Comparison of ENCODE assay signal across 25 cellular contexts in genomic region chr11:1392111-1392510, GRCh38. TPM values are rescaled to one million over a fixed set of nuclear protein-coding genes. Genes with fewer than 3 reads are reported as not detected.
DNase-seq lines count a peak whose midpoint lies in the region; ATAC-seq and TF ChIP-seq lines count a peak whose summit lies in the region.
"Had no signal": no experiment of that assay in that cellular context is flagged by ENCODE, and none has a peak within 500 bp of the region (broad histone marks: within the 10 kb centered on the region; RNA-seq: fewer than 3 reads in every experiment).

No MANE protein-coding gene starts in this region.

- H3K4me1 Mint-ChIP-seq in activated naive CD8-positive, alpha-beta T cell (ENCODE audit: low read depth), result peaks cover 3% of the 10 kb centered on the region
- no peaks in the 10 kb centered on the region for H3K4me1 Mint-ChIP-seq in activated naive CD8-positive, alpha-beta T cell treated with anti-CD3 and anti-CD28 coated beads for 36 hours
- H3K4me1 Mint-ChIP-seq in naive thymus-derived CD4-positive, alpha-beta T cell, result peaks cover 0 to 13% (median 6%) of the 10 kb centered on the region in 7 donors
- H3K4me1 Mint-ChIP-seq in Calu3 (ENCODE audit: low read depth, unreplicated experiment), result no peaks in the 10 kb centered on the region
- H3K4me1 Mint-ChIP-seq in natural killer cell, result peaks cover 0 to 14% of the 10 kb centered on the region in 2 donors
- H3K4me1 Mint-ChIP-seq: activated naive CD8-positive, alpha-beta T cell treated with anti-CD3 and anti-CD28 coated beads, Interleukin-2, amount 50 U/mL, for 24 hours; endodermal cell had no signal

- intact Hi-C loops in naive thymus-derived CD4-positive, alpha-beta T cell (cut with micrococcal nuclease), result no loop called here
- intact Hi-C loops in Calu3 (cut with micrococcal nuclease; ENCODE audit: unreplicated experiment) (no loop called here), natural killer cell (cut with micrococcal nuclease) (no loop called here)

- no peaks in the 10 kb centered on the region for H3K36me3 ChIP-seq in naive thymus-derived CD4-positive, alpha-beta T cell (ENCODE audit: control insufficient read depth in 2 of 3, insufficient read depth in 3 of 3, low read length in 3 of 3)
- H3K36me3 ChIP-seq: BE2C, esophagus muscularis mucosa, upper lobe of right lung had no signal

- H3K4me3 Mint-ChIP-seq in activated naive CD8-positive, alpha-beta T cell, result peak overlapping the region; percentile 56
- H3K4me3 Mint-ChIP-seq in activated naive CD8-positive, alpha-beta T cell treated with anti-CD3 and anti-CD28 coated beads for 36 hours, result no peak overlapping the region
- peak overlapping the region in 6 of 10 donors; percentile 7 to 61 (median 45) for H3K4me3 Mint-ChIP-seq in naive thymus-derived CD4-positive, alpha-beta T cell
- H3K4me3 Mint-ChIP-seq in Calu3 (ENCODE audit: low read depth, unreplicated experiment) (no peak overlapping the region), natural killer cell (no peak overlapping the region)
- H3K4me3 Mint-ChIP-seq: activated naive CD8-positive, alpha-beta T cell treated with anti-CD3 and anti-CD28 coated beads, Interleukin-2, amount 50 U/mL, for 24 hours had no signal

- H3K36me3 Mint-ChIP-seq in activated naive CD8-positive, alpha-beta T cell, result no peaks in the 10 kb centered on the region
- H3K36me3 Mint-ChIP-seq in activated naive CD8-positive, alpha-beta T cell treated with anti-CD3 and anti-CD28 coated beads for 36 hours, result no peaks in the 10 kb centered on the region
- no peaks in the 10 kb centered on the region for H3K36me3 Mint-ChIP-seq in naive thymus-derived CD4-positive, alpha-beta T cell
- peaks cover 6% of the 10 kb centered on the region for H3K36me3 Mint-ChIP-seq in Calu3 (ENCODE audit: insufficient read depth, unreplicated experiment)
- no peaks in the 10 kb centered on the region for H3K36me3 Mint-ChIP-seq in natural killer cell
- H3K36me3 Mint-ChIP-seq: natural killer cell treated with Interleukin-12 subunit alpha and Interleukin-12 subunit beta and Interleukin-15 and Interleukin-18, amount 100 ng/mL, for 72 hours had no signal

- DNase-seq in activated naive CD8-positive, alpha-beta T cell treated with anti-CD3 and anti-CD28 coated beads for 36 hours, result no peak
- no peak for DNase-seq in naive thymus-derived CD4-positive, alpha-beta T cell
- no peak for DNase-seq in GF-D8 (lab: John Stamatoyannopoulos, UW)
- no peak for DNase-seq in Calu3
- no peak for DNase-seq in natural killer cell
- DNase-seq in activated CD8-positive, alpha-beta memory T cell treated with anti-CD3 and anti-CD28 coated beads for 24 hours, result no peak
- DNase-seq: activated CD4-positive, alpha-beta T cell treated with anti-CD3 and anti-CD28 coated beads, Interleukin-2, amount 50 U/mL, for 4 hours; activated CD4-positive, CD25-positive, alpha-beta regulatory T cell; activated CD8-positive, alpha-beta memory T cell treated with anti-CD3 and anti-CD28 coated beads, Interleukin-2, amount 50 U/mL, for 4 hours; activated naive CD8-positive, alpha-beta T cell treated with anti-CD3 and anti-CD28 coated beads, Interleukin-2, amount 50 U/mL, for 24 hours; BE2C; cortex of kidney; endodermal cell; hippocampal formation; midbrain; NCI-H1930; NCI-H446; PC-3; Right ventricle myocardium superior; SW 1271; upper lobe of right lung had no signal

- H3K27me3 Mint-ChIP-seq in activated naive CD8-positive, alpha-beta T cell, result peaks cover 8% of the 10 kb centered on the region
- H3K27me3 Mint-ChIP-seq in activated naive CD8-positive, alpha-beta T cell treated with anti-CD3 and anti-CD28 coated beads for 36 hours, result peaks cover 28% of the 10 kb centered on the region
- H3K27me3 Mint-ChIP-seq in naive thymus-derived CD4-positive, alpha-beta T cell, result peaks cover 23 to 44% (median 26%) of the 10 kb centered on the region in 5 donors
- H3K27me3 Mint-ChIP-seq in Calu3 (ENCODE audit: unreplicated experiment) (peaks cover 46% of the 10 kb centered on the region), natural killer cell (ENCODE audit: low read depth in 2 of 2) (peaks cover 11 to 27% of the 10 kb centered on the region in 2 donors)

- POLR2A ChIA-PET in naive thymus-derived CD4-positive, alpha-beta T cell (lab: Charles Lee), result no interaction called here

- H3K27ac Mint-ChIP-seq in activated naive CD8-positive, alpha-beta T cell, result no peak overlapping the region
- no peak overlapping the region for H3K27ac Mint-ChIP-seq in activated naive CD8-positive, alpha-beta T cell treated with anti-CD3 and anti-CD28 coated beads for 36 hours
- H3K27ac Mint-ChIP-seq in naive thymus-derived CD4-positive, alpha-beta T cell, result no peak overlapping the region
- H3K27ac Mint-ChIP-seq in Calu3 (ENCODE audit: unreplicated experiment) (no peak overlapping the region), natural killer cell (no peak overlapping the region)
- H3K27ac Mint-ChIP-seq: activated naive CD8-positive, alpha-beta T cell treated with anti-CD3 and anti-CD28 coated beads, Interleukin-2, amount 50 U/mL, for 24 hours; endodermal cell; natural killer cell treated with Interleukin-12 subunit alpha and Interleukin-12 subunit beta and Interleukin-15 and Interleukin-18, amount 100 ng/mL, for 72 hours had no signal

- no peak for ATAC-seq in naive thymus-derived CD4-positive, alpha-beta T cell
- ATAC-seq in natural killer cell, result no peak
- ATAC-seq: activated naive CD8-positive, alpha-beta T cell treated with anti-CD3 and anti-CD28 coated beads, Interleukin-2, amount 50 U/mL, for 24 hours; natural killer cell treated with Interleukin-12 subunit alpha and Interleukin-12 subunit beta and Interleukin-15 and Interleukin-18, amount 100 ng/mL, for 72 hours; PC-3; upper lobe of right lung had no signal

- CTCF ChIA-PET in naive thymus-derived CD4-positive, alpha-beta T cell (lab: Charles Lee), result no interaction called here
- CTCF ChIA-PET in Calu3 (lab: Charles Lee), result no interaction called here

- H3K4me1 ChIP-seq in naive thymus-derived CD4-positive, alpha-beta T cell (ENCODE audit: control insufficient read depth in 2 of 2, insufficient read depth in 2 of 2, low read length in 2 of 2), result peaks cover 7 to 8% of the 10 kb centered on the region in 2 donors
- H3K4me1 ChIP-seq: BE2C had no signal

- no TSS peak for BruUV-seq in Calu3 (replicated peaks; lab: Mats Ljungman, UMichigan)

- H3K27ac ChIP-seq in VCaP, result peak overlapping the region; percentile 97
- H3K27ac ChIP-seq in naive thymus-derived CD4-positive, alpha-beta T cell (ENCODE audit: low read depth, low read length), result no peak overlapping the region
- H3K27ac ChIP-seq: esophagus muscularis mucosa, upper lobe of right lung had no signal

- no peaks in the 10 kb centered on the region for H3K9me3 Mint-ChIP-seq in activated naive CD8-positive, alpha-beta T cell (ENCODE audit: low read depth)
- no peaks in the 10 kb centered on the region for H3K9me3 Mint-ChIP-seq in activated naive CD8-positive, alpha-beta T cell treated with anti-CD3 and anti-CD28 coated beads for 36 hours
- peaks cover 0 to under 1% (median 0%) of the 10 kb centered on the region in 11 donors for H3K9me3 Mint-ChIP-seq in naive thymus-derived CD4-positive, alpha-beta T cell
- H3K9me3 Mint-ChIP-seq in Calu3 (ENCODE audit: low read depth, unreplicated experiment) (no peaks in the 10 kb centered on the region), natural killer cell (no peaks in the 10 kb centered on the region)
- H3K9me3 Mint-ChIP-seq: activated naive CD8-positive, alpha-beta T cell treated with anti-CD3 and anti-CD28 coated beads, Interleukin-2, amount 50 U/mL, for 24 hours; natural killer cell treated with Interleukin-12 subunit alpha and Interleukin-12 subunit beta and Interleukin-15 and Interleukin-18, amount 100 ng/mL, for 72 hours had no signal

- TF ChIP-seq CTCF in VCaP (conservative IDR thresholded peaks at IDR 0.05), result no peak
- no peak for TF ChIP-seq CTCF in Calu3 (IDR thresholded peaks at IDR 0.05; ENCODE audit: unreplicated experiment)
- no peak for TF ChIP-seq CTCF in natural killer cell (IDR thresholded peaks at IDR 0.05)

- H3K27me3 ChIP-seq in naive thymus-derived CD4-positive, alpha-beta T cell (ENCODE audit: control insufficient read depth in 2 of 2, insufficient read depth in 2 of 2, low read length in 2 of 2), result no peaks in the 10 kb centered on the region

- no peak overlapping the region for H3K4me3 ChIP-seq in naive thymus-derived CD4-positive, alpha-beta T cell (ENCODE audit: low read length)
- H3K4me3 ChIP-seq: esophagus muscularis mucosa, upper lobe of right lung had no signal

- H3K9me3 ChIP-seq in naive thymus-derived CD4-positive, alpha-beta T cell (ENCODE audit: control insufficient read depth in 2 of 3, low read length in 3 of 3), result no peaks in the 10 kb centered on the region
- H3K9me3 ChIP-seq: BE2C, esophagus muscularis mucosa, upper lobe of right lung had no signal

RNA-seq across cellular contexts. Expression of gene BRSK2, which starts 2.4 kb away (rescaled TPM):
- total RNA-seq in activated naive CD8-positive, alpha-beta T cell treated with anti-CD3 and anti-CD28 coated beads for 36 hours, result under 1 TPM; 0.46 to 0.97 TPM
- total RNA-seq in naive thymus-derived CD4-positive, alpha-beta T cell, result under 1 TPM in 3 of 5 experiments, not detected in 2; 0.27 to 0.51 (median 0.30) TPM
- polyA plus RNA-seq in naive thymus-derived CD4-positive, alpha-beta T cell, result not detected
- 2.6 and 8.8 TPM in 2 replicates for total RNA-seq in Calu3 (2022)
- total RNA-seq in natural killer cell, result under 1 TPM in 2 of 3 donors, not detected in 1; 0.11 to 0.14 TPM

Comparison
In these comparisons a context has a peak if more than half of its experiments do, and no peak if none do; other contexts are left out.
1. H3K4me3 Mint-ChIP-seq: peak in activated naive CD8-positive, alpha-beta T cell (single experiment) and naive thymus-derived CD4-positive, alpha-beta T cell (6 of 10); none in activated naive CD8-positive, alpha-beta T cell treated with anti-CD3 and anti-CD28 coated beads for 36 hours (single experiment), Calu3 (single experiment) and natural killer cell (single experiment).